1 cellular context compared by ENCODE assay signal in the genomic region with DNA sequence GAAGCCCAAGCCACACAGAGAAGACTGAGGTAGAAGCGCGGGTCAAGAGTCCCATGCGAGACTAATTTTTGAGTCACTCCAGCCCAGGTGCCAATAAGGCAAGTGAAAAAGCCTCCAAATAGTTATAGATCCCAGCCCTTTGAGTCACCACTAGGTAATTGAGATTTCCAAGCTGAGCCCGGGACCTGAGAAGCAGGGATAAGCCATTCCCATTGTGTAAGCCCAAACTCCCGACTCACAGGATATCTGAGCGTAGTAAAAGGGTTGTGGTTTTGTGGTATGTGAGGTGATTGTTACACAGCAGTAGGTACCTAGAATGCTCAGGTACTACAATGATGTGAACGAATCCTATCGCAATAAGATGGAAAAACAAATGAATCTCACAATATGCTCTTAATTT.
TF ChIP-seq lines count a peak whose summit lies in the region.

No MANE protein-coding gene starts in this region.

TF ChIP-seq in GM23338, 12 proteins besides CTCF, POLR2A, EP300 and RAD21 (continued from another document):
- TF ChIP-seq, protein P1, sequence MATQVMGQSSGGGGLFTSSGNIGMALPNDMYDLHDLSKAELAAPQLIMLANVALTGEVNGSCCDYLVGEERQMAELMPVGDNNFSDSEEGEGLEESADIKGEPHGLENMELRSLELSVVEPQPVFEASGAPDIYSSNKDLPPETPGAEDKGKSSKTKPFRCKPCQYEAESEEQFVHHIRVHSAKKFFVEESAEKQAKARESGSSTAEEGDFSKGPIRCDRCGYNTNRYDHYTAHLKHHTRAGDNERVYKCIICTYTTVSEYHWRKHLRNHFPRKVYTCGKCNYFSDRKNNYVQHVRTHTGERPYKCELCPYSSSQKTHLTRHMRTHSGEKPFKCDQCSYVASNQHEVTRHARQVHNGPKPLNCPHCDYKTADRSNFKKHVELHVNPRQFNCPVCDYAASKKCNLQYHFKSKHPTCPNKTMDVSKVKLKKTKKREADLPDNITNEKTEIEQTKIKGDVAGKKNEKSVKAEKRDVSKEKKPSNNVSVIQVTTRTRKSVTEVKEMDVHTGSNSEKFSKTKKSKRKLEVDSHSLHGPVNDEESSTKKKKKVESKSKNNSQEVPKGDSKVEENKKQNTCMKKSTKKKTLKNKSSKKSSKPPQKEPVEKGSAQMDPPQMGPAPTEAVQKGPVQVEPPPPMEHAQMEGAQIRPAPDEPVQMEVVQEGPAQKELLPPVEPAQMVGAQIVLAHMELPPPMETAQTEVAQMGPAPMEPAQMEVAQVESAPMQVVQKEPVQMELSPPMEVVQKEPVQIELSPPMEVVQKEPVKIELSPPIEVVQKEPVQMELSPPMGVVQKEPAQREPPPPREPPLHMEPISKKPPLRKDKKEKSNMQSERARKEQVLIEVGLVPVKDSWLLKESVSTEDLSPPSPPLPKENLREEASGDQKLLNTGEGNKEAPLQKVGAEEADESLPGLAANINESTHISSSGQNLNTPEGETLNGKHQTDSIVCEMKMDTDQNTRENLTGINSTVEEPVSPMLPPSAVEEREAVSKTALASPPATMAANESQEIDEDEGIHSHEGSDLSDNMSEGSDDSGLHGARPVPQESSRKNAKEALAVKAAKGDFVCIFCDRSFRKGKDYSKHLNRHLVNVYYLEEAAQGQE (IDR thresholded peaks at IDR 0.05; ENCODE audit: unreplicated experiment) = no peak
